26 cellular contexts compared by ENCODE assay signal in the genomic region with DNA sequence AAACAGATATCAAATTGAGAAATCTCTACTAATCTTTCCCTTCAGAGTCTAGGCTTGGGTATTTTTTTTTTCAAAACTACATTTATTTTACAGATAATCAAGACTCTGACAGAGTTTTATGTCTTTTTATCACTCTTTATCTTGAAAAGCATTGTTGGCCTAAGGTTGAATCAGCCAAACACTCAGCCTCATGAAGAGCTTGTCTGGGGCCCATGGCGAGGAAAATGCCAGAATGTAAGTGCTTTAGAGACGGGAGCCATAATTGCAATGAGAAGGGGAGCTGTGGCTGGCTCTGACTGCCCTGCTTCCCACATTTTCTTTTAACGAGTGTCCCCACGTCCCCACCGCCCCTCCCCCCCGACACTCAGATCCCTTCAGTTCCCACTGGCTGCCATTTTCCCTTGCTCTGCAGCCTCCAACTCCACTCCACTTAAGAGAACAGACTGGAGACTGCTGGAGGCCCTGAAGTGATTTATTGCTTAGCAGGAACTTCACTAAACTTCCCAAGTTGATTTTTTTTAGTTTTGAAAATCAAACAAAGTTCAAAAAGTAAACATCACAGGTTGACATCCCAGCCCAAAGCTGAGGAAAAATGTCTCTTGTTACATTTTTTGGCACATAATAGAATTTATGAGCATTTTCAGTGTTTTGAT.
"Had no signal": no experiment of that assay in that cellular context is flagged by ENCODE, and none has a peak within 500 bp of the region (broad histone marks: within the 10 kb centered on the region; RNA-seq: fewer than 3 reads in every experiment).

No MANE protein-coding gene starts in this region.

- H3K36me3 ChIP-seq: brain microvascular endothelial cell, cardiac muscle cell, MG63, SJCRH30 had no signal

- H3K36me3 Mint-ChIP-seq: activated CD4-positive, alpha-beta memory T cell treated with anti-CD3 and anti-CD28 coated beads for 36 hours; activated naive CD4-positive, alpha-beta T cell treated with anti-CD3 and anti-CD28 coated beads, Interleukin-2, amount 10 ng/mL, durations not matched to agents 7 days and 5 days; activated naive CD8-positive, alpha-beta T cell treated with anti-CD3 and anti-CD28 coated beads for 36 hours had no signal

- H3K4me1 Mint-ChIP-seq: activated CD4-positive, alpha-beta T cell treated with anti-CD3 and anti-CD28 coated beads, Interleukin-2, amount 10 ng/mL, durations not matched to agents 7 days and 5 days; activated naive CD4-positive, alpha-beta T cell treated with anti-CD3 and anti-CD28 coated beads, Interleukin-2, amount 10 ng/mL, durations not matched to agents 7 days and 5 days; activated naive CD8-positive, alpha-beta T cell treated with anti-CD3 and anti-CD28 coated beads for 36 hours had no signal

- H3K4me3 ChIP-seq: cardiac muscle cell, MG63, SJCRH30 had no signal

- H3K9me3 ChIP-seq: MG63, SJCRH30, SK-N-SH had no signal

- H3K27ac ChIP-seq: brain microvascular endothelial cell, cardiac muscle cell, SJCRH30, VCaP had no signal

- DNase-seq: activated CD4-positive, alpha-beta memory T cell treated with anti-CD3 and anti-CD28 coated beads for 36 hours; activated CD4-positive, alpha-beta T cell treated with anti-CD3 and anti-CD28 coated beads, Interleukin-2, amount 10 ng/mL, durations not matched to agents 7 days and 5 days; activated CD4-positive, CD25-positive, alpha-beta regulatory T cell; activated gamma-delta T cell treated with Interleukin-2 at 50 U/mL for 16 hours; activated naive CD4-positive, alpha-beta T cell treated with anti-CD3 and anti-CD28 coated beads, Interleukin-2, amount 10 ng/mL, durations not matched to agents 7 days and 5 days; activated naive CD8-positive, alpha-beta T cell treated with anti-CD3 and anti-CD28 coated beads for 36 hours; activated T-cell treated with anti-CD3 and anti-CD28 coated beads, Interleukin-2, amount 50 U/mL, for 72 hours; brain microvascular endothelial cell; MG63; MV-4-11; NCI-H1092 treated with DMSO at 0.1 percent for 48 hours; NCI-H1417 treated with DMSO at 0.1 percent for 48 hours; NCI-H1694; NCI-H2029 treated with DMSO at 0.1 percent for 48 hours; NCI-H446 treated with DMSO at 0.1 percent for 48 hours; NCI-H524 treated with DMSO at 0.1 percent for 48 hours; NCI-H774; Right ventricle myocardium superior; RPMI8226; SJCRH30; SK-N-SH; T-helper 1 cell had no signal

- H3K9me3 Mint-ChIP-seq: activated CD4-positive, alpha-beta memory T cell treated with anti-CD3 and anti-CD28 coated beads for 36 hours; activated CD4-positive, alpha-beta T cell treated with anti-CD3 and anti-CD28 coated beads, Interleukin-2, amount 10 ng/mL, durations not matched to agents 7 days and 5 days; activated naive CD8-positive, alpha-beta T cell treated with anti-CD3 and anti-CD28 coated beads for 36 hours; activated T-cell treated with anti-CD3 and anti-CD28 coated beads, Interleukin-2, amount 50 U/mL, for 72 hours; activated T-helper 2 cell treated with anti-CD3 and anti-CD28 coated beads, Interferon-gamma antibody, Interleukin-2, Interleukin-4, amounts not matched to agents 10 μg/mL and 5 μg/mL and 100 μg/mL, durations not matched to agents 14 hours and 24 hours and 36 hours had no signal

- H3K4me1 ChIP-seq: SJCRH30 had no signal

- ATAC-seq: activated T-cell treated with anti-CD3 and anti-CD28 coated beads, Interleukin-2, amount 50 U/mL, for 72 hours; Panc1 had no signal

- H3K27me3 Mint-ChIP-seq: activated CD4-positive, alpha-beta memory T cell treated with anti-CD3 and anti-CD28 coated beads for 36 hours; activated CD4-positive, alpha-beta T cell treated with anti-CD3 and anti-CD28 coated beads, Interleukin-2, amount 10 ng/mL, durations not matched to agents 7 days and 5 days; activated naive CD4-positive, alpha-beta T cell treated with anti-CD3 and anti-CD28 coated beads, Interleukin-2, amount 10 ng/mL, durations not matched to agents 7 days and 5 days; activated naive CD8-positive, alpha-beta T cell treated with anti-CD3 and anti-CD28 coated beads for 36 hours had no signal

- H3K4me3 Mint-ChIP-seq: activated CD4-positive, alpha-beta memory T cell treated with anti-CD3 and anti-CD28 coated beads for 36 hours; activated CD4-positive, alpha-beta T cell treated with anti-CD3 and anti-CD28 coated beads, Interleukin-2, amount 10 ng/mL, durations not matched to agents 7 days and 5 days; activated naive CD4-positive, alpha-beta T cell treated with anti-CD3 and anti-CD28 coated beads, Interleukin-2, amount 10 ng/mL, durations not matched to agents 7 days and 5 days; activated naive CD8-positive, alpha-beta T cell treated with anti-CD3 and anti-CD28 coated beads for 36 hours; activated T-cell treated with anti-CD3 and anti-CD28 coated beads, Interleukin-2, amount 50 U/mL, for 72 hours had no signal

- H3K27ac Mint-ChIP-seq: activated CD4-positive, alpha-beta memory T cell treated with anti-CD3 and anti-CD28 coated beads for 36 hours; activated CD4-positive, alpha-beta T cell treated with anti-CD3 and anti-CD28 coated beads, Interleukin-2, amount 10 ng/mL, durations not matched to agents 7 days and 5 days; activated naive CD4-positive, alpha-beta T cell treated with anti-CD3 and anti-CD28 coated beads, Interleukin-2, amount 10 ng/mL, durations not matched to agents 7 days and 5 days; activated naive CD8-positive, alpha-beta T cell treated with anti-CD3 and anti-CD28 coated beads for 36 hours; activated T-cell treated with anti-CD3 and anti-CD28 coated beads, Interleukin-2, amount 50 U/mL, for 72 hours; activated T-helper 2 cell treated with anti-CD3 and anti-CD28 coated beads, Interferon-gamma antibody, Interleukin-2, Interleukin-4, amounts not matched to agents 10 μg/mL and 5 μg/mL and 100 μg/mL, durations not matched to agents 14 hours and 24 hours and 36 hours had no signal
